ENCODE assay signal across 10 cellular contexts in the genomic region with DNA sequence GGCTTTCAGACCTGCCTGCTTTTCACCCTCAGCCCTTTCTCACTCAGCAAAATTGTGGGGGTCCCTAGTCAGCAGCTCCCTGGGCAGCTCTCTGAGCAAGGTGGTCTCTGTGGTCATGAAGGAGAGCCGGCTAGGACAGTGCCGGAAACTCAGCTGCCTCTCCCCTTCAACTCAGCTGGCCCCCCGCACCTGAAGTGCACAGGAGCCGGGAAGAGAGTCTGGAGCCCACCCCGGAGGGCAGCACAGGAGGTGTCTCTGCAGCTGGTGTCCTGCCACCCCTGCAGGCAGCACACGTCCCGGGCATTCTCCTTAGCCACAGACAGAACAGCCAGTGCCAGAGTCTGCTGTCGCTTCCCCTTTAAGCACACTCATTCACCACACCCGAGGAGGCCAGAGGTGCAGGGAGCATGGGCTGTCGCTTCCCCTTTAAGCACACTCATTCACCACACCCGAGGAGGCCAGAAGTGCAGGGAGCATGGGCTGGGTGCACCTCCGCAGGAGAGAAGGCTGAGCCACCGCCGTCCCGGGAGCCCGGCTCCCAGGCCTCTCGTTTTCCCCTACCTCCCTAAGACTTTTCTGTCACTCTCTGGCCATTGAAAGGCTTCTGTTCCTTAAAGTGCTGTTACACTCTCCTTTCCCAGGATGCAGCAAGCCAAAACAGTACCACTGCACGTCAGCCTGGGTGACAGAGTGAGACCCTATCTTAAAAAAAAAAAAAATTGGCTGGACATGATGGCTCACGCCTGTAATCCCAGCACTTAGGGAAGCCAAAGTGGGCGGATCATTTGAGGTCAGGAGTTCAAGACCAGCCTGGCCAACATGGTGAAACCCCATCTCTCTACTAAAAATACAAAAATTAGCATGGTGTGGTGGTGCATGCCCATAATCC. TPM values are rescaled to one million over a fixed set of nuclear protein-coding genes. Genes with fewer than 3 reads are reported as not detected.
A peak's percentile ranks its signal among the peaks of the same experiment; 100 is the strongest.
DNase-seq lines count a peak whose midpoint lies in the region; ATAC-seq and TF ChIP-seq lines count a peak whose summit lies in the region.
"Had no signal": no experiment of that assay in that cellular context is flagged by ENCODE, and none has a peak within 500 bp of the region (broad histone marks: within the 10 kb centered on the region; RNA-seq: fewer than 3 reads in every experiment).

No MANE protein-coding gene starts in this region.

- H3K36me3 ChIP-seq in skeletal muscle satellite cell (ENCODE audit: insufficient read depth, low read length), result no peaks in the 10 kb centered on the region
- H3K36me3 ChIP-seq: SJCRH30 had no signal

- TF ChIP-seq CTCF in glutamatergic neuron (IDR thresholded peaks at IDR 0.05; ENCODE audit: partially characterized antibody, unreplicated experiment), result no peak

- H3K27me3 Mint-ChIP-seq in activated CD4-positive, alpha-beta T cell treated with anti-CD3 and anti-CD28 coated beads, Interleukin-2, amount 10 ng/mL, durations not matched to agents 24 days and 14 days, result peaks cover 50% of the 10 kb centered on the region
- H3K27me3 Mint-ChIP-seq in T-helper 17 cell (peaks cover 36% of the 10 kb centered on the region), glutamatergic neuron (ENCODE audit: unreplicated experiment) (peaks cover 23% of the 10 kb centered on the region)

- H3K9ac ChIP-seq in skeletal muscle satellite cell (ENCODE audit: low read depth, low read length), result no peak overlapping the region

- peak overlapping the region; percentile 15 for H3K4me3 ChIP-seq in skeletal muscle satellite cell (ENCODE audit: low read length)
- H3K4me3 ChIP-seq: SJCRH30 had no signal

- H3K4me1 Mint-ChIP-seq in activated CD4-positive, alpha-beta T cell treated with anti-CD3 and anti-CD28 coated beads, Interleukin-2, amount 10 ng/mL, durations not matched to agents 24 days and 14 days, result peaks cover 5% of the 10 kb centered on the region
- H3K4me1 Mint-ChIP-seq in T-helper 17 cell, result peaks cover 14% of the 10 kb centered on the region
- H3K4me1 Mint-ChIP-seq in glutamatergic neuron (ENCODE audit: low read depth, unreplicated experiment), result peaks cover 15% of the 10 kb centered on the region

- H3K27me3 ChIP-seq in skeletal muscle satellite cell (ENCODE audit: control insufficient read depth, insufficient read depth, low read length), result no peaks in the 10 kb centered on the region
- H3K27me3 ChIP-seq: SJCRH30 had no signal

- intact Hi-C loops in activated CD4-positive, alpha-beta T cell treated with anti-CD3 and anti-CD28 coated beads, Interleukin-2, amount 10 ng/mL, durations not matched to agents 24 days and 14 days (cut with micrococcal nuclease), result no loop called here

- H3K4me3 Mint-ChIP-seq in activated CD4-positive, alpha-beta T cell treated with anti-CD3 and anti-CD28 coated beads, Interleukin-2, amount 10 ng/mL, durations not matched to agents 24 days and 14 days, result peak overlapping the region; percentile 23
- H3K4me3 Mint-ChIP-seq in T-helper 17 cell (peak overlapping the region; percentile 9), glutamatergic neuron (ENCODE audit: unreplicated experiment) (no peak overlapping the region)
- H3K4me3 Mint-ChIP-seq: CD8-positive, alpha-beta T cell had no signal

- no peak overlapping the region for H3K27ac Mint-ChIP-seq in activated CD4-positive, alpha-beta T cell treated with anti-CD3 and anti-CD28 coated beads, Interleukin-2, amount 10 ng/mL, durations not matched to agents 24 days and 14 days
- H3K27ac Mint-ChIP-seq in T-helper 17 cell (no peak overlapping the region), glutamatergic neuron (ENCODE audit: unreplicated experiment) (no peak overlapping the region)
- H3K27ac Mint-ChIP-seq: CD8-positive, alpha-beta T cell had no signal

- H3K4me1 ChIP-seq in skeletal muscle satellite cell (ENCODE audit: control insufficient read depth, insufficient read depth, low read length), result peaks cover 46% of the 10 kb centered on the region

- DNase-seq in activated CD4-positive, alpha-beta T cell treated with anti-CD3 and anti-CD28 coated beads, Interleukin-2, amount 10 ng/mL, durations not matched to agents 24 days and 14 days, result no peak
- DNase-seq in activated CD4-positive, alpha-beta T cell treated with anti-CD3 and anti-CD28 coated beads, Interleukin-2, amount 50 U/mL, for 4 hours, result no peak
- DNase-seq in T-helper 17 cell (no peak), glutamatergic neuron (peak; percentile 16), NCI-H345 treated with DMSO at 0.1 percent for 48 hours (lab: John Stamatoyannopoulos, UW; ENCODE audit: unreplicated experiment) (no peak)
- no peak for DNase-seq in effector CD8-positive, alpha-beta T cell (lab: John Stamatoyannopoulos, UW)

- H3K9me3 ChIP-seq in T-helper 17 cell (ENCODE audit: control insufficient read depth, low read length, poor library complexity, severe bottlenecking) (no peaks in the 10 kb centered on the region), skeletal muscle satellite cell (replicated peaks; ENCODE audit: low read length) (no peaks in the 10 kb centered on the region)
- H3K9me3 ChIP-seq: SJCRH30 had no signal

- no peaks in the 10 kb centered on the region for H3K36me3 Mint-ChIP-seq in activated CD4-positive, alpha-beta T cell treated with anti-CD3 and anti-CD28 coated beads, Interleukin-2, amount 10 ng/mL, durations not matched to agents 24 days and 14 days (ENCODE audit: low read depth)
- H3K36me3 Mint-ChIP-seq in T-helper 17 cell (ENCODE audit: low read depth) (peaks cover 2% of the 10 kb centered on the region), glutamatergic neuron (ENCODE audit: unreplicated experiment) (no peaks in the 10 kb centered on the region)
- H3K36me3 Mint-ChIP-seq: CD8-positive, alpha-beta T cell had no signal

- no peaks in the 10 kb centered on the region for H3K9me3 Mint-ChIP-seq in activated CD4-positive, alpha-beta T cell treated with anti-CD3 and anti-CD28 coated beads, Interleukin-2, amount 10 ng/mL, durations not matched to agents 24 days and 14 days
- peaks cover 9% of the 10 kb centered on the region for H3K9me3 Mint-ChIP-seq in glutamatergic neuron (ENCODE audit: unreplicated experiment)
- H3K9me3 Mint-ChIP-seq: CD8-positive, alpha-beta T cell had no signal

- ATAC-seq in T-helper 17 cell (peak; percentile 22), HG03520 (IDR thresholded peaks at IDR 0.05; ENCODE audit: unreplicated experiment) (no peak)
- ATAC-seq: CD8-positive, alpha-beta T cell had no signal

- peak overlapping the region; percentile 62 for H3K4me2 ChIP-seq in skeletal muscle satellite cell (ENCODE audit: low read length)

RNA-seq across cellular contexts. Expression of gene SAMD11, which starts 16.9 kb away (rescaled TPM):
- total RNA-seq in activated CD4-positive, alpha-beta T cell treated with anti-CD3 and anti-CD28 coated beads, Interleukin-2, amount 10 ng/mL, durations not matched to agents 24 days and 14 days, result not detected in 2 replicates
- total RNA-seq in T-helper 17 cell, result not detected
- total RNA-seq in glutamatergic neuron (ENCODE audit: unreplicated experiment), result 46.2 TPM
- total RNA-seq in skeletal muscle satellite cell (2012; rRNA removed), result 4.2 and 7.1 TPM in 2 replicates
- total RNA-seq: CD8-positive, alpha-beta T cell had no signal

RNA-seq across cellular contexts. Expression of gene NOC2L, which starts 52.3 kb away (rescaled TPM):
- 190 and 192 TPM in 2 replicates for total RNA-seq in activated CD4-positive, alpha-beta T cell treated with anti-CD3 and anti-CD28 coated beads, Interleukin-2, amount 10 ng/mL, durations not matched to agents 24 days and 14 days
- 10 to 100 TPM; 45.2 to 51.7 TPM for total RNA-seq in T-helper 17 cell
- 90.3 TPM for total RNA-seq in glutamatergic neuron (ENCODE audit: unreplicated experiment)
- 137 and 144 TPM in 2 replicates for total RNA-seq in skeletal muscle satellite cell (2012; rRNA removed)

RNA-seq across cellular contexts. Expression of gene KLHL17, which starts 53.6 kb away (rescaled TPM):
- total RNA-seq in activated CD4-positive, alpha-beta T cell treated with anti-CD3 and anti-CD28 coated beads, Interleukin-2, amount 10 ng/mL, durations not matched to agents 24 days and 14 days, result 46.4 and 48.1 TPM in 2 replicates
- 10 to 100 TPM; 16.1 to 16.6 TPM for total RNA-seq in T-helper 17 cell
- total RNA-seq in glutamatergic neuron (ENCODE audit: unreplicated experiment), result 103 TPM
- 12.7 and 13.9 TPM in 2 replicates for total RNA-seq in skeletal muscle satellite cell (2012; rRNA removed)

RNA-seq across cellular contexts. Expression of gene PLEKHN1, which starts 59.5 kb away (rescaled TPM):
- 1.8 and 2.8 TPM in 2 replicates for total RNA-seq in activated CD4-positive, alpha-beta T cell treated with anti-CD3 and anti-CD28 coated beads, Interleukin-2, amount 10 ng/mL, durations not matched to agents 24 days and 14 days
- total RNA-seq in T-helper 17 cell (1 to 10 TPM; 3.4 to 4.3 TPM), glutamatergic neuron (ENCODE audit: unreplicated experiment) (0.29 TPM)
- 1.3 TPM in 2 replicates for total RNA-seq in skeletal muscle satellite cell (2012; rRNA removed)

Comparison
In these comparisons a context has a peak if more than half of its experiments do, and no peak if none do; other contexts are left out.
1. RNA of gene SAMD11, which starts 16.9 kb away (total RNA-seq): 46.2 TPM in glutamatergic neuron (single experiment); not detected in T-helper 17 cell and not detected in activated CD4-positive, alpha-beta T cell treated with anti-CD3 and anti-CD28 coated beads, Interleukin-2, amount 10 ng/mL, durations not matched to agents 24 days and 14 days; every median in the first group is over 10 times any median in the second.